Comparison of ENCODE assay signal across 11 cellular contexts in the genomic region with DNA sequence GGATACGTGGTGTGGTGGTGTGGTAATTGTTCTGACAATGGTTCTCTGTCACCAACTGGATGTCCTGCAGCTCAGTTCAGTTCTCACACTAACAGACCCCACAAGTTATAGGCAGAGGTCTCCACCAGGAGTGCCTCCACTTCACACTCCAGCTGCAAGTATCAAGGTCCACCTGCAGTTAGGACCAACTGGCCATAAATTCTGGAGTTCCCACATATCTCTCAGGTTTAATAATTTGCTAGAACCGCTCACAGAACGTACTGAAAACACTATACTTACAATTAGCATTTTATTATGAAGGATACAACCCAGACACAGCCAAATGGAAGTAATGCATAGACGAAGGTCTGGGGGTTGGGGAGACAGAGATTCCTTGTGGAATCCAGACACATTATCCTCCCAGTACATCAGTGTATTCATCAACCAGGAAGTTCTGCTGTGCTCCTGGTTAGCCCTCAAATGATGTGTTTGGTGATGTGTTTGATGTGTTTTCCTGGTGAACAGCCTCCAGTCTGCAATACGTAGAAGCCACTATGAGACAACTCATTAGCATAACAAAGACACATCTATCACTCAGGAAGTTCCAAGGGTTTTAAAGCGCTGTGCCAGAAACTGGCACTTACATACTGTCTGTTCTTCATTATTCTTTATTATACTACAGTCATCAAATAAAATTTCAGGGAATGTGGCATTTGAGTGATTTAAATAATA. TPM values are rescaled to one million over a fixed set of nuclear protein-coding genes. Genes with fewer than 3 reads are reported as not detected.
DNase-seq lines count a peak whose midpoint lies in the region; ATAC-seq and TF ChIP-seq lines count a peak whose summit lies in the region.
"Had no signal": no experiment of that assay in that cellular context is flagged by ENCODE, and none has a peak within 500 bp of the region (broad histone marks: within the 10 kb centered on the region; RNA-seq: fewer than 3 reads in every experiment).

No MANE protein-coding gene starts in this region.

- no peaks in the 10 kb centered on the region for H3K9me2 ChIP-seq in Karpas-422 (replicated peaks; ENCODE audit: insufficient read depth, low read length)

- H3K9me3 ChIP-seq in fibroblast of lung (ENCODE audit: control insufficient read depth, insufficient read depth, low read depth, low read length) (no peaks in the 10 kb centered on the region), Karpas-422 (ENCODE audit: low read length) (peaks cover 18% of the 10 kb centered on the region)

- H3K27me3 Mint-ChIP-seq in activated naive CD8-positive, alpha-beta T cell treated with anti-CD3 and anti-CD28 coated beads, Interleukin-2, amount 50 U/mL, for 24 hours = no peaks in the 10 kb centered on the region

- H3K27ac Mint-ChIP-seq in activated naive CD8-positive, alpha-beta T cell treated with anti-CD3 and anti-CD28 coated beads, Interleukin-2, amount 50 U/mL, for 24 hours = no peak overlapping the region

- no peak for TF ChIP-seq CTCF in AG10803 (conservative IDR thresholded peaks at IDR 0.05; ENCODE audit: low read length)
- TF ChIP-seq CTCF in fibroblast of lung (conservative IDR thresholded peaks at IDR 0.05 in 1 of 2, IDR thresholded peaks at IDR 0.05 in 1 of 2; ENCODE audit: low read depth in 1 of 2, low read length in 2 of 2) = no peak

- H3K4me1 Mint-ChIP-seq in activated naive CD8-positive, alpha-beta T cell treated with anti-CD3 and anti-CD28 coated beads, Interleukin-2, amount 50 U/mL, for 24 hours = peaks cover 12% of the 10 kb centered on the region

- peaks cover 23% of the 10 kb centered on the region for H3K9me3 Mint-ChIP-seq in activated naive CD8-positive, alpha-beta T cell treated with anti-CD3 and anti-CD28 coated beads, Interleukin-2, amount 50 U/mL, for 24 hours

- H3K4me3 ChIP-seq in AG10803 (ENCODE audit: low read length) (no peak overlapping the region), fibroblast of lung (replicated peaks in 1 of 4; ENCODE audit: control extremely low read depth in 1 of 4, insufficient read depth in 1 of 4, low read depth in 3 of 4, low read length in 4 of 4) (no peak overlapping the region), Karpas-422 (ENCODE audit: low read length) (no peak overlapping the region)
- H3K4me3 ChIP-seq: left lung had no signal

- H4K20me1 ChIP-seq in fibroblast of lung (ENCODE audit: control insufficient read depth, extremely low read depth, insufficient read depth, low read length) (no peaks in the 10 kb centered on the region), Karpas-422 (ENCODE audit: insufficient read depth, low read depth, low read length) (no peaks in the 10 kb centered on the region)

- DNase-seq in AG10803 (ENCODE audit: low read depth) = peak; percentile 65
- DNase-seq in GM03348 (ENCODE audit: low spot score) = peak; percentile 27
- DNase-seq in SHP77 treated with DMSO at 0.1 percent for 48 hours (lab: John Stamatoyannopoulos, UW) = peak; percentile 41
- peak; percentile 29 to 92 for DNase-seq in fibroblast of lung (ENCODE audit: low read depth in 2 of 2)
- no peak for DNase-seq in Karpas-422
- no peak for DNase-seq in activated naive CD8-positive, alpha-beta T cell treated with anti-CD3 and anti-CD28 coated beads, Interleukin-2, amount 50 U/mL, for 24 hours
- DNase-seq: left lung, OCI-M1 had no signal

- H2AFZ ChIP-seq in fibroblast of lung (ENCODE audit: low read length) (peak overlapping the region; percentile 33), Karpas-422 (ENCODE audit: low read length) (no peak overlapping the region)

- no peak overlapping the region for H3K4me2 ChIP-seq in fibroblast of lung (ENCODE audit: extremely low read depth, insufficient read depth, low read length)
- H3K4me2 ChIP-seq in Karpas-422 (ENCODE audit: low read depth, low read length, poor library complexity, severe bottlenecking) = no peak overlapping the region

- H3K9ac ChIP-seq in fibroblast of lung (ENCODE audit: insufficient read depth, low read length) (no peak overlapping the region), Karpas-422 (ENCODE audit: low read length) (no peak overlapping the region)

- H3K27me3 ChIP-seq in fibroblast of lung (ENCODE audit: control insufficient read depth, insufficient read depth, low read length) (no peaks in the 10 kb centered on the region), Karpas-422 (ENCODE audit: low read length) (no peaks in the 10 kb centered on the region)
- H3K27me3 ChIP-seq: left lung had no signal

- H3K36me3 ChIP-seq in fibroblast of lung (ENCODE audit: control insufficient read depth, insufficient read depth, low read length) (no peaks in the 10 kb centered on the region), Karpas-422 (ENCODE audit: insufficient read depth, low read length) (peaks cover 18% of the 10 kb centered on the region)
- H3K36me3 ChIP-seq: left lung had no signal

- H3K27ac ChIP-seq in fibroblast of lung (ENCODE audit: insufficient read depth, low read length) (no peak overlapping the region), Karpas-422 (ENCODE audit: low read length) (no peak overlapping the region)
- H3K27ac ChIP-seq: C4-2B, left lung had no signal

- H3K79me2 ChIP-seq in fibroblast of lung (ENCODE audit: control insufficient read depth, insufficient read depth, low read length) = no peaks in the 10 kb centered on the region
- peaks cover 54% of the 10 kb centered on the region for H3K79me2 ChIP-seq in Karpas-422 (ENCODE audit: low read length)

- no peak for ATAC-seq in activated naive CD8-positive, alpha-beta T cell treated with anti-CD3 and anti-CD28 coated beads, Interleukin-2, amount 50 U/mL, for 24 hours
- ATAC-seq in HG02852 (IDR thresholded peaks at IDR 0.05; ENCODE audit: unreplicated experiment) (no peak), GM21723 (IDR thresholded peaks at IDR 0.05; ENCODE audit: unreplicated experiment) (no peak)
- ATAC-seq: left lung had no signal

- H3K4me3 Mint-ChIP-seq in activated naive CD8-positive, alpha-beta T cell treated with anti-CD3 and anti-CD28 coated beads, Interleukin-2, amount 50 U/mL, for 24 hours = no peak overlapping the region

- no peaks in the 10 kb centered on the region for H3K4me1 ChIP-seq in fibroblast of lung (ENCODE audit: control insufficient read depth, extremely low read depth, insufficient read depth, low read length)
- H3K4me1 ChIP-seq in Karpas-422 (ENCODE audit: low read length) = peaks cover 3% of the 10 kb centered on the region
- H3K4me1 ChIP-seq: left lung had no signal

- H3K36me3 Mint-ChIP-seq in activated naive CD8-positive, alpha-beta T cell treated with anti-CD3 and anti-CD28 coated beads, Interleukin-2, amount 50 U/mL, for 24 hours (ENCODE audit: low read depth) = peaks cover 29% of the 10 kb centered on the region

RNA-seq across cellular contexts. Expression of gene OGN, which starts 25.4 kb away (rescaled TPM):
- total RNA-seq in fibroblast of lung = 1.3 and 6.2 TPM in 2 replicates
- polyA plus RNA-seq in fibroblast of lung = 1.2 and 4.4 TPM in 2 replicates
- 0.69 and 3.9 TPM in 2 replicates for polyA plus RNA-seq in fibroblast of lung (2012)
- 0.37 TPM in 1 of 2 replicates, not detected in the other for polyA minus RNA-seq in fibroblast of lung (ENCODE audit: low replicate concordance)
- total RNA-seq in Karpas-422 (2014; rRNA removed; shearing (Covaris generic); ENCODE audit: low replicate concordance) = 3.3 and 16.4 TPM in 2 replicates

RNA-seq across cellular contexts. Expression of gene OMD, which starts 45.3 kb away (rescaled TPM):
- under 0.01 and 0.17 TPM in 2 replicates for total RNA-seq in fibroblast of lung
- polyA plus RNA-seq in fibroblast of lung = 0.07 TPM in 2 replicates
- 0.08 TPM in 1 of 2 replicates, not detected in the other for polyA plus RNA-seq in fibroblast of lung (2012)
- not detected in 2 replicates for polyA minus RNA-seq in fibroblast of lung (ENCODE audit: low replicate concordance)
- not detected in 2 replicates for total RNA-seq in Karpas-422 (2014; rRNA removed; shearing (Covaris generic); ENCODE audit: low replicate concordance)

RNA-seq across cellular contexts. Expression of gene CENPP, which starts 53.2 kb away (rescaled TPM):
- total RNA-seq in fibroblast of lung = 1.0 and 1.7 TPM in 2 replicates
- polyA plus RNA-seq in fibroblast of lung = 2.4 and 6.9 TPM in 2 replicates
- polyA plus RNA-seq in fibroblast of lung (2012) = 1.6 and 5.5 TPM in 2 replicates
- polyA minus RNA-seq in fibroblast of lung (ENCODE audit: low replicate concordance) = 1.6 and 2.7 TPM in 2 replicates
- 11.0 and 12.6 TPM in 2 replicates for total RNA-seq in Karpas-422 (2014; rRNA removed; shearing (Covaris generic); ENCODE audit: low replicate concordance)

RNA-seq across cellular contexts. Expression of gene NOL8, which starts 53.8 kb away (rescaled TPM):
- total RNA-seq in fibroblast of lung = 27.2 and 28.6 TPM in 2 replicates
- 20.0 and 20.5 TPM in 2 replicates for polyA plus RNA-seq in fibroblast of lung
- 16.1 and 17.0 TPM in 2 replicates for polyA plus RNA-seq in fibroblast of lung (2012)
- 2.4 and 3.5 TPM in 2 replicates for polyA minus RNA-seq in fibroblast of lung (ENCODE audit: low replicate concordance)
- total RNA-seq in Karpas-422 (2014; rRNA removed; shearing (Covaris generic); ENCODE audit: low replicate concordance) = 47.2 and 53.4 TPM in 2 replicates

Comparison
In these comparisons a context has a peak if more than half of its experiments do, and no peak if none do; other contexts are left out.
1. DNase-seq: peak in AG10803 (single experiment), GM03348 (single experiment), SHP77 treated with DMSO at 0.1 percent for 48 hours (single experiment) and fibroblast of lung (2 of 2); none in Karpas-422 (single experiment) and activated naive CD8-positive, alpha-beta T cell treated with anti-CD3 and anti-CD28 coated beads, Interleukin-2, amount 50 U/mL, for 24 hours (single experiment).